ENCODE assay signal across 12 cellular contexts in genomic region chr9:129164246-129164930, GRCh38. TPM values are rescaled to one million over a fixed set of nuclear protein-coding genes. Genes with fewer than 3 reads are reported as not detected.
DNase-seq lines count a peak whose midpoint lies in the region; ATAC-seq, FAIRE-seq and TF ChIP-seq lines count a peak whose summit lies in the region.
"Had no signal": no experiment of that assay in that cellular context is flagged by ENCODE, and none has a peak within 500 bp of the region (broad histone marks: within the 10 kb centered on the region; RNA-seq: fewer than 3 reads in every experiment).

No MANE protein-coding gene starts in this region.

- no peak overlapping the region for H3K9ac ChIP-seq in SK-N-MC (ENCODE audit: insufficient read length)

- H3K27ac Mint-ChIP-seq in neural crest cell (ENCODE audit: unreplicated experiment): peak overlapping the region; percentile 78
- no peak overlapping the region for H3K27ac Mint-ChIP-seq in natural killer cell treated with Interleukin-12 subunit alpha and Interleukin-12 subunit beta and Interleukin-15 and Interleukin-18, amount 100 ng/mL, for 72 hours
- peak overlapping the region in 1 of 2 donors; percentile 11 for H3K27ac Mint-ChIP-seq in activated naive CD4-positive, alpha-beta T cell treated with anti-CD3 and anti-CD28 coated beads, Interleukin-2, amount 50 U/mL, for 72 hours
- H3K27ac Mint-ChIP-seq: T-helper 1 cell treated with Interleukin-12 subunit alpha and Interleukin-12 subunit beta and Interleukin-4 antibody, amounts not matched to agents 30 μg/mL and 1 μg/mL, for 36 hours had no signal

- no peak overlapping the region for H3K4me2 ChIP-seq in A549

- no peak for FAIRE-seq in A549 (lab: Jason Lieb, UNC)
- FAIRE-seq: endometrium had no signal

- 83% methylated on average over 9 of the region's 9 CpGs for WGBS in A549 (ENCODE audit: missing lambda C conversion rate)

- H3K9me3 ChIP-seq in A549 (no peaks in the 10 kb centered on the region), SK-N-MC (ENCODE audit: low read depth, low read length) (no peaks in the 10 kb centered on the region)

- DNase-seq in A549 (ENCODE audit: low read depth in 1 of 2, low spot score in 1 of 2) (no peak), SK-N-MC (ENCODE audit: low read depth, low spot score) (no peak), fibroblast of the aortic adventitia (ENCODE audit: low read depth) (peak; percentile 92), neural crest cell (ENCODE audit: low read depth, low spot score) (no peak), DMS 273 (lab: John Stamatoyannopoulos, UW; ENCODE audit: unreplicated experiment) (no peak), NCI-H526 (lab: John Stamatoyannopoulos, UW) (no peak)
- no peak for DNase-seq in natural killer cell treated with Interleukin-12 subunit alpha and Interleukin-12 subunit beta and Interleukin-15 and Interleukin-18, amount 100 ng/mL, for 72 hours (ENCODE audit: low spot score)
- DNase-seq in activated naive CD4-positive, alpha-beta T cell treated with anti-CD3 and anti-CD28 coated beads, Interleukin-2, amount 50 U/mL, for 72 hours (ENCODE audit: low spot score in 2 of 2): no peak
- DNase-seq: activated CD8-positive, alpha-beta memory T cell treated with anti-CD3 and anti-CD28 coated beads, Interleukin-2, amount 50 U/mL, for 48 hours; naive thymus-derived CD4-positive, alpha-beta T cell had no signal

- POLR2A ChIA-PET in A549 (lab: Yijun Ruan, JAX): interaction anchor here (0.7 to 1.2 kb wide), 2 partner anchors 10 to 13 kb away, joined by 3 to 4 read pairs; no protein-coding TSS in a partner anchor

- no peaks in the 10 kb centered on the region for H3K9me3 Mint-ChIP-seq in neural crest cell
- H3K9me3 Mint-ChIP-seq in natural killer cell treated with Interleukin-12 subunit alpha and Interleukin-12 subunit beta and Interleukin-15 and Interleukin-18, amount 100 ng/mL, for 72 hours: no peaks in the 10 kb centered on the region
- no peaks in the 10 kb centered on the region for H3K9me3 Mint-ChIP-seq in activated naive CD4-positive, alpha-beta T cell treated with anti-CD3 and anti-CD28 coated beads, Interleukin-2, amount 50 U/mL, for 72 hours
- H3K9me3 Mint-ChIP-seq: naive thymus-derived CD4-positive, alpha-beta T cell; T-helper 1 cell treated with Interleukin-12 subunit alpha and Interleukin-12 subunit beta and Interleukin-4 antibody, amounts not matched to agents 30 μg/mL and 1 μg/mL, for 36 hours had no signal

- peaks cover 2% of the 10 kb centered on the region for H3K27me3 Mint-ChIP-seq in neural crest cell (ENCODE audit: low read depth)
- H3K27me3 Mint-ChIP-seq in natural killer cell treated with Interleukin-12 subunit alpha and Interleukin-12 subunit beta and Interleukin-15 and Interleukin-18, amount 100 ng/mL, for 72 hours: peaks cover 4 to 7% of the 10 kb centered on the region in 2 donors
- H3K27me3 Mint-ChIP-seq: naive thymus-derived CD4-positive, alpha-beta T cell had no signal

- no peak for TF ChIP-seq CTCF in A549 (IDR thresholded peaks at IDR 0.05)
- TF ChIP-seq CTCF in fibroblast of the aortic adventitia (IDR thresholded peaks at IDR 0.05; ENCODE audit: insufficient read depth, low read length): no peak
- TF ChIP-seq CTCF in neural crest cell (conservative IDR thresholded peaks at IDR 0.05): no peak

- CTCF ChIA-PET in A549 (lab: Yijun Ruan, JAX): interaction anchor here (1.0 to 38.0 kb wide), 5 partner anchors 9 to 565 kb away, joined by 3 to 1029 read pairs (median 6); no protein-coding TSS in a partner anchor

- peaks cover 33% of the 10 kb centered on the region for H3K4me1 ChIP-seq in A549

- no peak overlapping the region for H3K4me3 ChIP-seq in A549
- no peak overlapping the region for H3K4me3 ChIP-seq in SK-N-MC
- no peak overlapping the region for H3K4me3 ChIP-seq in fibroblast of the aortic adventitia (ENCODE audit: low read depth, low read length)

- peak overlapping the region; percentile 19 to 65; a peak in 3 of 6 replicates for H3K27ac ChIP-seq in A549
- H3K27ac ChIP-seq in SK-N-MC: 0 out of 2 replicates have a peak overlapping the region, but pooled peaks have one; percentile 34

- ATAC-seq in A549: no peak
- ATAC-seq in natural killer cell treated with Interleukin-12 subunit alpha and Interleukin-12 subunit beta and Interleukin-15 and Interleukin-18, amount 100 ng/mL, for 72 hours: no peak
- no peak for ATAC-seq in activated naive CD4-positive, alpha-beta T cell treated with anti-CD3 and anti-CD28 coated beads, Interleukin-2, amount 50 U/mL, for 72 hours
- ATAC-seq: naive thymus-derived CD4-positive, alpha-beta T cell had no signal

- TF ChIP-seq RAD21 in A549 (conservative IDR thresholded peaks at IDR 0.05 in 1 of 2, IDR thresholded peaks at IDR 0.05 in 1 of 2): no peak

- peaks cover 32% of the 10 kb centered on the region for H3K4me1 Mint-ChIP-seq in neural crest cell
- peaks cover 5 to 8% of the 10 kb centered on the region in 2 donors for H3K4me1 Mint-ChIP-seq in natural killer cell treated with Interleukin-12 subunit alpha and Interleukin-12 subunit beta and Interleukin-15 and Interleukin-18, amount 100 ng/mL, for 72 hours (ENCODE audit: low read depth in 2 of 2)

- no peaks in the 10 kb centered on the region for H3K36me3 ChIP-seq in SK-N-MC (ENCODE audit: insufficient read depth, low read length)

- peaks cover 3% of the 10 kb centered on the region for H3K36me3 Mint-ChIP-seq in neural crest cell (ENCODE audit: low read depth)
- H3K36me3 Mint-ChIP-seq in natural killer cell treated with Interleukin-12 subunit alpha and Interleukin-12 subunit beta and Interleukin-15 and Interleukin-18, amount 100 ng/mL, for 72 hours: no peaks in the 10 kb centered on the region
- no peaks in the 10 kb centered on the region for H3K36me3 Mint-ChIP-seq in activated naive CD4-positive, alpha-beta T cell treated with anti-CD3 and anti-CD28 coated beads, Interleukin-2, amount 50 U/mL, for 72 hours
- H3K36me3 Mint-ChIP-seq: naive thymus-derived CD4-positive, alpha-beta T cell had no signal

- H3K4me3 Mint-ChIP-seq in neural crest cell: peak overlapping the region; percentile 67
- H3K4me3 Mint-ChIP-seq in natural killer cell treated with Interleukin-12 subunit alpha and Interleukin-12 subunit beta and Interleukin-15 and Interleukin-18, amount 100 ng/mL, for 72 hours: no peak overlapping the region
- H3K4me3 Mint-ChIP-seq: naive thymus-derived CD4-positive, alpha-beta T cell; T-helper 1 cell treated with Interleukin-12 subunit alpha and Interleukin-12 subunit beta and Interleukin-4 antibody, amounts not matched to agents 30 μg/mL and 1 μg/mL, for 36 hours had no signal

- no peak for TF ChIP-seq EP300 in A549 (IDR thresholded peaks at IDR 0.05)

- no peak for TF ChIP-seq POLR2A in A549 (IDR thresholded peaks at IDR 0.05; ENCODE audit: low read length)

TF ChIP-seq in A549, 52 proteins besides CTCF, POLR2A, EP300 and RAD21 (continues in another document):
- TF ChIP-seq TFCP2L1 (CRISPR knock-in tag; IDR thresholded peaks at IDR 0.05) (no peak), ELK1 (IDR thresholded peaks at IDR 0.05; ENCODE audit: low read depth, low read length) (no peak), POLR2AphosphoS2 (conservative IDR thresholded peaks at IDR 0.05; ENCODE audit: low read length) (no peak)

RNA-seq across cellular contexts. Expression of gene IER5L, which starts 13.7 kb away (rescaled TPM):
- 16.8 and 25.1 TPM in 2 replicates for polyA plus RNA-seq in A549 (2011; rRNA removed)
- polyA plus RNA-seq in A549 (2012; cell fraction: cytosol; rRNA removed): 51.4 and 90.0 TPM in 2 replicates
- polyA plus RNA-seq in A549 (2012; cell fraction: nucleus; rRNA removed): 63.3 and 123 TPM in 2 replicates
- polyA plus RNA-seq in A549 (2017; fragmentation: RNase III; extraction: RNeasy Plus Mini Kit Qiagen cat#74134 plus additional on column Dnase treatment): 47.9 to 67.5 TPM (median 54.9 TPM) in 3 replicates
- polyA minus RNA-seq in A549 (2011; rRNA and poly(A)+ RNA removed): 18.1 and 21.3 TPM in 2 replicates
- 28.0 and 42.0 TPM in 2 replicates for total RNA-seq in fibroblast of the aortic adventitia (ENCODE audit: low replicate concordance)
- total RNA-seq in neural crest cell: 19.1 and 19.9 TPM in 2 replicates
- 1 to 10 TPM in 1 of 2 donors, under 1 TPM in 1; 0.64 to 1.8 TPM for total RNA-seq in natural killer cell treated with Interleukin-12 subunit alpha and Interleukin-12 subunit beta and Interleukin-15 and Interleukin-18, amount 100 ng/mL, for 72 hours
- total RNA-seq in activated naive CD4-positive, alpha-beta T cell treated with anti-CD3 and anti-CD28 coated beads, Interleukin-2, amount 50 U/mL, for 72 hours: 1 to 10 TPM; 3.6 to 5.7 TPM

RNA-seq across cellular contexts. Expression of gene PTPA, which starts 53.2 kb away (rescaled TPM):
- polyA plus RNA-seq in A549 (2011; rRNA removed) (140 and 149 TPM in 2 replicates), A549 (2017; fragmentation: RNase III; extraction: RNeasy Plus Mini Kit Qiagen cat#74134 plus additional on column Dnase treatment) (140 to 167 TPM (median 161 TPM) in 3 replicates)
- polyA plus RNA-seq in A549 (2012; cell fraction: cytosol; rRNA removed): 95.3 and 125 TPM in 2 replicates
- 109 and 124 TPM in 2 replicates for polyA plus RNA-seq in A549 (2012; cell fraction: nucleus; rRNA removed)
- 150 and 168 TPM in 2 replicates for polyA minus RNA-seq in A549 (2011; rRNA and poly(A)+ RNA removed)
- total RNA-seq in fibroblast of the aortic adventitia (ENCODE audit: low replicate concordance) (48.2 and 91.5 TPM in 2 replicates), neural crest cell (136 and 144 TPM in 2 replicates)
- 100 to 1,000 TPM in 1 of 2 donors, 10 to 100 TPM in 1; 75.7 to 133 TPM for total RNA-seq in natural killer cell treated with Interleukin-12 subunit alpha and Interleukin-12 subunit beta and Interleukin-15 and Interleukin-18, amount 100 ng/mL, for 72 hours
- 100 to 1,000 TPM in 1 of 2 donors, 10 to 100 TPM in 1; 93.1 to 109 TPM for total RNA-seq in activated naive CD4-positive, alpha-beta T cell treated with anti-CD3 and anti-CD28 coated beads, Interleukin-2, amount 50 U/mL, for 72 hours

RNA-seq across cellular contexts. Expression of gene CRAT, which starts 53.8 kb away (rescaled TPM):
- polyA plus RNA-seq in A549 (2011; rRNA removed): 20.5 and 20.8 TPM in 2 replicates
- 25.2 and 33.6 TPM in 2 replicates for polyA plus RNA-seq in A549 (2012; cell fraction: cytosol; rRNA removed)
- polyA plus RNA-seq in A549 (2012; cell fraction: nucleus; rRNA removed): 37.5 and 53.0 TPM in 2 replicates
- 22.7 to 26.2 TPM (median 26.0 TPM) in 3 replicates for polyA plus RNA-seq in A549 (2017; fragmentation: RNase III; extraction: RNeasy Plus Mini Kit Qiagen cat#74134 plus additional on column Dnase treatment)
- 26.6 and 34.0 TPM in 2 replicates for polyA minus RNA-seq in A549 (2011; rRNA and poly(A)+ RNA removed)
- 21.3 and 66.0 TPM in 2 replicates for total RNA-seq in fibroblast of the aortic adventitia (ENCODE audit: low replicate concordance)
- total RNA-seq in neural crest cell: 24.9 and 26.0 TPM in 2 replicates
- 10 to 100 TPM; 11.9 to 12.7 TPM for total RNA-seq in natural killer cell treated with Interleukin-12 subunit alpha and Interleukin-12 subunit beta and Interleukin-15 and Interleukin-18, amount 100 ng/mL, for 72 hours
- 10 to 100 TPM; 14.7 to 35.6 TPM for total RNA-seq in activated naive CD4-positive, alpha-beta T cell treated with anti-CD3 and anti-CD28 coated beads, Interleukin-2, amount 50 U/mL, for 72 hours
